In the genomic region with DNA sequence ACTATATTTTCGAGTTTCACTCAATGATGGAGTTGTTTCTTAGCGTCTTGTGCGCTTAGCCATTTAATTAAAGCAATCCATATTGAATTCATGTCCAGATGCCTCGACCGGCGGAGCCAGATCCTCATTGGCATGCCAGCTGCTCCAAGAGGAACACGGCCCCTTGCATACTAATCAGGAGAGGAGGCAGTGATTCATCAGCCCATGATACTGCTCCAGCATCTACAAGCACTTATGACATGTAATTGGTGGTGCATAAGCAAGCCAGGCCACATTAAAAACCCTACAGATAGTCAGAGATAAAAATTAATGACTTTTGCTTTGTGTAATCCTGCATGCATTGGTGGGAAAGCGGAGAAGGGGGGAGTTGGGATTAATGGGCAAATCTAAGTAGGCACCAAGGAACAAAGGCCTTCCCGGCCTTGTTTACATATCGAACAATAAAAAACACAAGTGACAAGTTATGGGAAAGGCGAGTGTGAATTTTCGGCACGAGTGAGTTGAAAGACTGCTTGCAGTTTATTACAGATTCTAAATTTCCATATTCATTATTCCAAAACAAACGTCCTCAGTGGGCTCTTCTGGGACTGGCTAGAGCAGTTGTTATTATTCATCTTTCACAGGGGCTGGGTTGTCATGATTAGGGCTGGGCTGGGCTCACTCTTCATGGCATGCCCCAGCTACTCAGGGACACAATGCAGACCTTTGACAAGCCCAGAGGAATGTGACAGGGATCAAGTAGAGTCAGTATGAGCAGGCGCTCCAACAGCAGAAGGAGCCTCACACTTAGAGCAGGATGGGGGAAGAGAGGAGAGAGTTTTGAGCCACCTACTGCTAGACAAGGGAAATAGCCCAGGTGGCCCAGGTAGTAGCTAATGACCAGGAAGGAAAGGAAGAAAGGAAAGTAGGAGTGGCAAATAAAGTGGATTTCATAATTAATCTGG, we compare ENCODE assay signal across 15 cellular contexts.
A peak's percentile ranks its signal among the peaks of the same experiment; 100 is the strongest.
DNase-seq lines count a peak whose midpoint lies in the region; ATAC-seq, FAIRE-seq and TF ChIP-seq lines count a peak whose summit lies in the region.
"Had no signal": no experiment of that assay in that cellular context is flagged by ENCODE, and none has a peak within 500 bp of the region (broad histone marks: within the 10 kb centered on the region; RNA-seq: fewer than 3 reads in every experiment).

No MANE protein-coding gene starts in this region.

- H3K27ac Mint-ChIP-seq in WTC11, result no peak overlapping the region
- no peak overlapping the region for H3K27ac Mint-ChIP-seq in glutamatergic neuron (ENCODE audit: unreplicated experiment)
- H3K27ac Mint-ChIP-seq: activated CD4-positive, alpha-beta T cell treated with anti-CD3 and anti-CD28 coated beads for 36 hours had no signal

- TF ChIP-seq CTCF in WTC11 (IDR thresholded peaks at IDR 0.05), result no peak
- TF ChIP-seq CTCF in glutamatergic neuron (IDR thresholded peaks at IDR 0.05; ENCODE audit: partially characterized antibody, unreplicated experiment), result no peak

- FAIRE-seq in GM12892 (lab: Jason Lieb, UNC), result no peak
- FAIRE-seq: keratinocyte, urothelium cell line had no signal

- H3K27me3 Mint-ChIP-seq in WTC11 (ENCODE audit: low read depth) (no peaks in the 10 kb centered on the region), glutamatergic neuron (ENCODE audit: unreplicated experiment) (no peaks in the 10 kb centered on the region)
- H3K27me3 Mint-ChIP-seq: activated CD4-positive, alpha-beta T cell treated with anti-CD3 and anti-CD28 coated beads for 36 hours had no signal

- no peaks in the 10 kb centered on the region for H3K36me3 Mint-ChIP-seq in WTC11
- no peaks in the 10 kb centered on the region for H3K36me3 Mint-ChIP-seq in glutamatergic neuron (ENCODE audit: unreplicated experiment)

- no peak for TF ChIP-seq POLR2A in GM12892 (IDR thresholded peaks at IDR 0.05; ENCODE audit: low read depth, low read length)

- H3K4me3 Mint-ChIP-seq in WTC11 (no peak overlapping the region), glutamatergic neuron (ENCODE audit: unreplicated experiment) (no peak overlapping the region)
- H3K4me3 Mint-ChIP-seq: activated CD4-positive, alpha-beta T cell treated with anti-CD3 and anti-CD28 coated beads for 36 hours had no signal

- H3K27ac ChIP-seq in substantia nigra (ENCODE audit: low read depth, low read length, poor library complexity, severe bottlenecking), result peak overlapping the region; percentile 72
- H3K27ac ChIP-seq: esophagus muscularis mucosa had no signal

- CTCF ChIA-PET in WTC11 (lab: Charles Lee), result interaction anchor here (0.5 to 1.4 kb wide), 4 partner anchors 10 to 497 kb away, joined by 3 to 7 read pairs (median 4); no protein-coding TSS in a partner anchor

- POLR2A ChIA-PET in WTC11 (lab: Charles Lee), result interaction anchor here (1.0 kb wide), 1 partner anchor 35 kb away, joined by 3 read pairs; no protein-coding TSS in a partner anchor

- ATAC-seq in WTC11, result peak; percentile 89
- no peak for ATAC-seq in HG03457 (IDR thresholded peaks at IDR 0.05; ENCODE audit: unreplicated experiment)
- ATAC-seq: activated CD4-positive, alpha-beta T cell treated with anti-CD3 and anti-CD28 coated beads for 36 hours had no signal

- H3K4me1 Mint-ChIP-seq in WTC11 (no peaks in the 10 kb centered on the region; the same call in 1 of the 2 replicates), glutamatergic neuron (ENCODE audit: low read depth, unreplicated experiment) (no peaks in the 10 kb centered on the region)
- H3K4me1 Mint-ChIP-seq: activated CD4-positive, alpha-beta T cell treated with anti-CD3 and anti-CD28 coated beads for 36 hours had no signal

- DNase-seq in NCI-H2171 treated with DMSO at 0.1 percent for 48 hours (lab: John Stamatoyannopoulos, UW), result peak; percentile 10
- no peak for DNase-seq in NCI-H2171 (lab: John Stamatoyannopoulos, UW)
- DNase-seq in WTC11 (ENCODE audit: low spot score), result peak; percentile 22
- DNase-seq in iPS-NIHi11 (ENCODE audit: low spot score), result peak; percentile 30
- peak in 48 of 49 donors; percentile 3 to 73 (median 34) for DNase-seq in substantia nigra (lab: John Stamatoyannopoulos, UW)
- DNase-seq in glutamatergic neuron, result no peak
- DNase-seq in GM12892 (ENCODE audit: insufficient read length), result no peak
- DNase-seq: activated CD4-positive, alpha-beta T cell treated with anti-CD3 and anti-CD28 coated beads for 36 hours; activated effector memory CD4-positive, alpha-beta T cell treated with Interleukin-2 at 50 U/mL for 16 hours; NCI-H1092; SW 1271 had no signal

- H3K9me3 Mint-ChIP-seq in WTC11 (no peaks in the 10 kb centered on the region; the same call in 1 of the 2 replicates), glutamatergic neuron (ENCODE audit: unreplicated experiment) (no peaks in the 10 kb centered on the region)

TF ChIP-seq in WTC11, 78 proteins besides CTCF, POLR2A, EP300 and RAD21 (continues in another document):
- TF ChIP-seq TEAD1 (CRISPR knock-in tag; IDR thresholded peaks at IDR 0.05), result no peak
- no peak for TF ChIP-seq FOXP1 (CRISPR knock-in tag; IDR thresholded peaks at IDR 0.05; ENCODE audit: borderline replicate concordance)
- TF ChIP-seq, protein P1, sequence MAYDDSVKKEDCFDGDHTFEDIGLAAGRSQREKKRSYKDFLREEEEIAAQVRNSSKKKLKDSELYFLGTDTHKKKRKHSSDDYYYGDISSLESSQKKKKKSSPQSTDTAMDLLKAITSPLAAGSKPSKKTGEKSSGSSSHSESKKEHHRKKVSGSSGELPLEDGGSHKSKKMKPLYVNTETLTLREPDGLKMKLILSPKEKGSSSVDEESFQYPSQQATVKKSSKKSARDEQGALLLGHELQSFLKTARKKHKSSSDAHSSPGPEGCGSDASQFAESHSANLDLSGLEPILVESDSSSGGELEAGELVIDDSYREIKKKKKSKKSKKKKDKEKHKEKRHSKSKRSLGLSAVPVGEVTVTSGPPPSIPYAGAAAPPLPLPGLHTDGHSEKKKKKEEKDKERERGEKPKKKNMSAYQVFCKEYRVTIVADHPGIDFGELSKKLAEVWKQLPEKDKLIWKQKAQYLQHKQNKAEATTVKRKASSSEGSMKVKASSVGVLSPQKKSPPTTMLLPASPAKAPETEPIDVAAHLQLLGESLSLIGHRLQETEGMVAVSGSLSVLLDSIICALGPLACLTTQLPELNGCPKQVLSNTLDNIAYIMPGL (CRISPR knock-in tag; IDR thresholded peaks at IDR 0.05), result no peak
- TF ChIP-seq, protein P2, sequence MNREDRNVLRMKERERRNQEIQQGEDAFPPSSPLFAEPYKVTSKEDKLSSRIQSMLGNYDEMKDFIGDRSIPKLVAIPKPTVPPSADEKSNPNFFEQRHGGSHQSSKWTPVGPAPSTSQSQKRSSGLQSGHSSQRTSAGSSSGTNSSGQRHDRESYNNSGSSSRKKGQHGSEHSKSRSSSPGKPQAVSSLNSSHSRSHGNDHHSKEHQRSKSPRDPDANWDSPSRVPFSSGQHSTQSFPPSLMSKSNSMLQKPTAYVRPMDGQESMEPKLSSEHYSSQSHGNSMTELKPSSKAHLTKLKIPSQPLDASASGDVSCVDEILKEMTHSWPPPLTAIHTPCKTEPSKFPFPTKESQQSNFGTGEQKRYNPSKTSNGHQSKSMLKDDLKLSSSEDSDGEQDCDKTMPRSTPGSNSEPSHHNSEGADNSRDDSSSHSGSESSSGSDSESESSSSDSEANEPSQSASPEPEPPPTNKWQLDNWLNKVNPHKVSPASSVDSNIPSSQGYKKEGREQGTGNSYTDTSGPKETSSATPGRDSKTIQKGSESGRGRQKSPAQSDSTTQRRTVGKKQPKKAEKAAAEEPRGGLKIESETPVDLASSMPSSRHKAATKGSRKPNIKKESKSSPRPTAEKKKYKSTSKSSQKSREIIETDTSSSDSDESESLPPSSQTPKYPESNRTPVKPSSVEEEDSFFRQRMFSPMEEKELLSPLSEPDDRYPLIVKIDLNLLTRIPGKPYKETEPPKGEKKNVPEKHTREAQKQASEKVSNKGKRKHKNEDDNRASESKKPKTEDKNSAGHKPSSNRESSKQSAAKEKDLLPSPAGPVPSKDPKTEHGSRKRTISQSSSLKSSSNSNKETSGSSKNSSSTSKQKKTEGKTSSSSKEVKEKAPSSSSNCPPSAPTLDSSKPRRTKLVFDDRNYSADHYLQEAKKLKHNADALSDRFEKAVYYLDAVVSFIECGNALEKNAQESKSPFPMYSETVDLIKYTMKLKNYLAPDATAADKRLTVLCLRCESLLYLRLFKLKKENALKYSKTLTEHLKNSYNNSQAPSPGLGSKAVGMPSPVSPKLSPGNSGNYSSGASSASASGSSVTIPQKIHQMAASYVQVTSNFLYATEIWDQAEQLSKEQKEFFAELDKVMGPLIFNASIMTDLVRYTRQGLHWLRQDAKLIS (CRISPR knock-in tag; IDR thresholded peaks at IDR 0.05; ENCODE audit: borderline replicate concordance), result no peak
- TF ChIP-seq, protein P3, sequence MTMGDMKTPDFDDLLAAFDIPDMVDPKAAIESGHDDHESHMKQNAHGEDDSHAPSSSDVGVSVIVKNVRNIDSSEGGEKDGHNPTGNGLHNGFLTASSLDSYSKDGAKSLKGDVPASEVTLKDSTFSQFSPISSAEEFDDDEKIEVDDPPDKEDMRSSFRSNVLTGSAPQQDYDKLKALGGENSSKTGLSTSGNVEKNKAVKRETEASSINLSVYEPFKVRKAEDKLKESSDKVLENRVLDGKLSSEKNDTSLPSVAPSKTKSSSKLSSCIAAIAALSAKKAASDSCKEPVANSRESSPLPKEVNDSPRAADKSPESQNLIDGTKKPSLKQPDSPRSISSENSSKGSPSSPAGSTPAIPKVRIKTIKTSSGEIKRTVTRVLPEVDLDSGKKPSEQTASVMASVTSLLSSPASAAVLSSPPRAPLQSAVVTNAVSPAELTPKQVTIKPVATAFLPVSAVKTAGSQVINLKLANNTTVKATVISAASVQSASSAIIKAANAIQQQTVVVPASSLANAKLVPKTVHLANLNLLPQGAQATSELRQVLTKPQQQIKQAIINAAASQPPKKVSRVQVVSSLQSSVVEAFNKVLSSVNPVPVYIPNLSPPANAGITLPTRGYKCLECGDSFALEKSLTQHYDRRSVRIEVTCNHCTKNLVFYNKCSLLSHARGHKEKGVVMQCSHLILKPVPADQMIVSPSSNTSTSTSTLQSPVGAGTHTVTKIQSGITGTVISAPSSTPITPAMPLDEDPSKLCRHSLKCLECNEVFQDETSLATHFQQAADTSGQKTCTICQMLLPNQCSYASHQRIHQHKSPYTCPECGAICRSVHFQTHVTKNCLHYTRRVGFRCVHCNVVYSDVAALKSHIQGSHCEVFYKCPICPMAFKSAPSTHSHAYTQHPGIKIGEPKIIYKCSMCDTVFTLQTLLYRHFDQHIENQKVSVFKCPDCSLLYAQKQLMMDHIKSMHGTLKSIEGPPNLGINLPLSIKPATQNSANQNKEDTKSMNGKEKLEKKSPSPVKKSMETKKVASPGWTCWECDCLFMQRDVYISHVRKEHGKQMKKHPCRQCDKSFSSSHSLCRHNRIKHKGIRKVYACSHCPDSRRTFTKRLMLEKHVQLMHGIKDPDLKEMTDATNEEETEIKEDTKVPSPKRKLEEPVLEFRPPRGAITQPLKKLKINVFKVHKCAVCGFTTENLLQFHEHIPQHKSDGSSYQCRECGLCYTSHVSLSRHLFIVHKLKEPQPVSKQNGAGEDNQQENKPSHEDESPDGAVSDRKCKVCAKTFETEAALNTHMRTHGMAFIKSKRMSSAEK (CRISPR knock-in tag; IDR thresholded peaks at IDR 0.05; ENCODE audit: borderline replicate concordance), result no peak
- TF ChIP-seq ZNF138 (CRISPR knock-in tag; conservative IDR thresholded peaks at IDR 0.05), result no peak
- no peak for TF ChIP-seq ZNF317 (CRISPR knock-in tag; IDR thresholded peaks at IDR 0.05; ENCODE audit: borderline replicate concordance, low read depth)

Comparison
In these comparisons a context has a peak if more than half of its experiments do, and no peak if none do; other contexts are left out.
1. DNase-seq: peak in NCI-H2171 treated with DMSO at 0.1 percent for 48 hours (single experiment), WTC11 (single experiment), iPS-NIHi11 (single experiment) and substantia nigra (48 of 49); none in NCI-H2171 (single experiment), glutamatergic neuron (single experiment) and GM12892 (single experiment).